ENCODE assay signal across 28 cellular contexts in the genomic region with DNA sequence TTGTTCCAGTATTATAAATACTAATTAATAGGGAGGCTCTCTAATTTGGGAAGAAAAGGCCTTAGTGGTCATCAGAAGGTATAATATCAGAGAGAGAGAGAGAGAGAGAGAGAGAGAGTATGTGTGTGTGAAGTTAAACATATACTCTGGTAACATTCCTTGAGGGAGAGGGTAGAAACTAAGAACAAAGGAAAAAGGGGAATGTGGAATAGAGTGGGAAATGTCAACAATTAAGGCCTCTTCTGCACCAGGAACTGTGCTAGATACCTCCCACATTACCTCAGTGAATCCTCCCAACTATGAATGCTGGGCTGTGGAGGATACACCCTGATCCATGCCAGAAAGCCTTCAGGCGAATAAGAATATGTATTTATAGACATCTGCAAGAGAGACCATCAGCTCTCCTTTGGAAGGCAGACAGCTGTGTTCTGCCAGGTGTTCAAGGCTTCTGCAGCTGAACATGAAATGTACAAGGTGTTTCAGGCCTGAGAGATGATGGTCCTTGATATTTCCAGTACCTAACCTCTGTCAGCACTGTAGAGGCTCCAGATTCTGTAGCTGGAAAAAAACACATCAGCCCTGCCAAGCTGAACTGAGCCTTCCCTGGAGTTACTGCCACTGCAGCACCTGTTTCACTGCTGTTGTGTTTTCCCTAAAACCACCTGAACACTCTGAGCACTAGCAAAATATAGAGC. TPM values are rescaled to one million over a fixed set of nuclear protein-coding genes. Genes with fewer than 3 reads are reported as not detected.
DNase-seq lines count a peak whose midpoint lies in the region; ATAC-seq lines count a peak whose summit lies in the region.
"Had no signal": no experiment of that assay in that cellular context is flagged by ENCODE, and none has a peak within 500 bp of the region (broad histone marks: within the 10 kb centered on the region; RNA-seq: fewer than 3 reads in every experiment).

No MANE protein-coding gene starts in this region.

- H3K9me3 ChIP-seq in Karpas-422 (ENCODE audit: low read length) (no peaks in the 10 kb centered on the region), subcutaneous abdominal adipose tissue (ENCODE audit: control insufficient read depth in 5 of 5, low read length in 5 of 5) (peaks cover 0 to 2% (median 0%) of the 10 kb centered on the region in 5 donors)
- H3K9me3 ChIP-seq: pancreas, upper lobe of left lung had no signal

- H3K9me2 ChIP-seq in Karpas-422 (replicated peaks; ENCODE audit: insufficient read depth, low read length): no peaks in the 10 kb centered on the region

- H4K20me1 ChIP-seq in Karpas-422 (ENCODE audit: insufficient read depth, low read depth, low read length): no peaks in the 10 kb centered on the region

- H3K27me3 ChIP-seq in Karpas-422 (ENCODE audit: low read length): no peaks in the 10 kb centered on the region
- H3K27me3 ChIP-seq in subcutaneous abdominal adipose tissue (ENCODE audit: control insufficient read depth in 5 of 5, insufficient read depth in 4 of 5, low read length in 5 of 5): no peaks in the 10 kb centered on the region
- H3K27me3 ChIP-seq: MG63, pancreas, upper lobe of left lung had no signal

- peak; percentile 23 for DNase-seq in DMS53 (lab: John Stamatoyannopoulos, UW)
- no peak for DNase-seq in DMS53 treated with DMSO at 0.1 percent for 48 hours (lab: John Stamatoyannopoulos, UW; ENCODE audit: unreplicated experiment)
- no peak for DNase-seq in Karpas-422
- DNase-seq in glomerular visceral epithelial cell (ENCODE audit: extremely low spot score): peak; percentile 27
- no peak for DNase-seq in GM19238 (ENCODE audit: insufficient read length, low spot score)
- DNase-seq: activated CD4-positive, alpha-beta T cell treated with anti-CD3 and anti-CD28 coated beads, Interleukin-2, amount 50 U/mL, for 48 hours; activated T-cell treated with anti-CD3 and anti-CD28 coated beads for 4 hours; amniotic stem cell; C1 segment of cervical spinal cord; dermis blood vessel endothelial cell; DMS 273 treated with DMSO at 0.1 percent for 48 hours; GOT3; islet precursor cell; mammary epithelial cell; MG63; NCI-H1694 treated with DMSO at 0.1 percent for 48 hours; NCI-H446 treated with DMSO at 0.1 percent for 48 hours; pancreas; SHP77; stimulated activated CD4-positive, alpha-beta T cell treated with anti-CD3 and anti-CD28 coated beads, Interleukin-2, amount 100 ng/mL, for 24 hours; stimulated activated naive CD8-positive, alpha-beta T cell treated with anti-CD3 and anti-CD28 coated beads, Interleukin-15, amount 100 ng/mL, for 72 hours; upper lobe of left lung had no signal

- no peaks in the 10 kb centered on the region for H3K79me2 ChIP-seq in Karpas-422 (ENCODE audit: low read length)

- H3K36me3 ChIP-seq in Karpas-422 (ENCODE audit: insufficient read depth, low read length) (no peaks in the 10 kb centered on the region), subcutaneous abdominal adipose tissue (ENCODE audit: control insufficient read depth in 5 of 5, insufficient read depth in 5 of 5, low read length in 5 of 5) (no peaks in the 10 kb centered on the region)
- H3K36me3 ChIP-seq: pancreas, upper lobe of left lung had no signal

- no peak overlapping the region for H2AFZ ChIP-seq in Karpas-422 (ENCODE audit: low read length)

- ATAC-seq in activated CD4-positive, CD25-positive, alpha-beta regulatory T cell treated with anti-CD3 and anti-CD28 coated beads, Interleukin-2, amount 50 U/mL, for 24 hours: no peak
- no peak for ATAC-seq in HG02973 (IDR thresholded peaks at IDR 0.05; ENCODE audit: unreplicated experiment)
- ATAC-seq: pancreas; stimulated activated naive CD8-positive, alpha-beta T cell treated with anti-CD3 and anti-CD28 coated beads, Interleukin-15, amount 100 ng/mL, for 72 hours had no signal

- peaks cover 31% of the 10 kb centered on the region for H3K4me1 ChIP-seq in Karpas-422 (ENCODE audit: low read length)
- H3K4me1 ChIP-seq in subcutaneous abdominal adipose tissue (ENCODE audit: control insufficient read depth in 5 of 5, insufficient read depth in 5 of 5, low read length in 5 of 5): peaks cover 19 to 49% (median 36%) of the 10 kb centered on the region in 5 donors
- H3K4me1 ChIP-seq: pancreas, upper lobe of left lung had no signal

- no peak overlapping the region for H3K9ac ChIP-seq in Karpas-422 (ENCODE audit: low read length)
- H3K9ac ChIP-seq in subcutaneous abdominal adipose tissue (ENCODE audit: low read length in 5 of 5): peak overlapping the region in 1 of 5 donors; percentile 22

- H3K27ac ChIP-seq in Karpas-422 (ENCODE audit: low read length) (peak overlapping the region; percentile 58), subcutaneous abdominal adipose tissue (ENCODE audit: low read depth, low read length) (peak overlapping the region; percentile 90)
- H3K27ac ChIP-seq: 22Rv1, pancreas, upper lobe of left lung had no signal

- H3K4me3 ChIP-seq in Karpas-422 (ENCODE audit: low read length) (0 out of 2 replicates have a peak overlapping the region, but pooled peaks have one; percentile 19), subcutaneous abdominal adipose tissue (ENCODE audit: low read depth in 1 of 5, low read length in 5 of 5) (no peak overlapping the region)
- H3K4me3 ChIP-seq: MG63, pancreas, upper lobe of left lung had no signal

- peak overlapping the region; percentile 46 for H3K4me2 ChIP-seq in Karpas-422 (ENCODE audit: low read depth, low read length, poor library complexity, severe bottlenecking)

RNA-seq across cellular contexts. Expression of a gene that starts 29.1 kb away (rescaled TPM):
- not detected in 2 replicates for total RNA-seq in Karpas-422 (2014; rRNA removed; shearing (Covaris generic); ENCODE audit: low replicate concordance)
- total RNA-seq: dermis blood vessel endothelial cell; endothelial cell of umbilical vein; T-helper 1 cell treated with Interleukin-12 subunit alpha and Interleukin-12 subunit beta and Interleukin-4 antibody, amounts not matched to agents 30 ng/mL and 1 ng/mL, for 36 hours had no signal

Comparison
In these comparisons a context has a peak if more than half of its experiments do, and no peak if none do; other contexts are left out.
1. DNase-seq: peak in DMS53 (single experiment) and glomerular visceral epithelial cell (single experiment); none in DMS53 treated with DMSO at 0.1 percent for 48 hours (single experiment), Karpas-422 (single experiment) and GM19238 (single experiment).